10 cellular contexts compared by ENCODE assay signal in genomic region chr2:12884713-12885282, GRCh38.
DNase-seq lines count a peak whose midpoint lies in the region; ATAC-seq and TF ChIP-seq lines count a peak whose summit lies in the region.
"Had no signal": no experiment of that assay in that cellular context is flagged by ENCODE, and none has a peak within 500 bp of the region (broad histone marks: within the 10 kb centered on the region; RNA-seq: fewer than 3 reads in every experiment).

No MANE protein-coding gene starts in this region.

- no peaks in the 10 kb centered on the region for H3K9me3 ChIP-seq in RWPE2 (ENCODE audit: severe bottlenecking)

- DNase-seq in Caki2 (ENCODE audit: low read depth): peak; percentile 21
- DNase-seq in RWPE2 (ENCODE audit: low spot score): no peak
- DNase-seq in foreskin fibroblast: peak; percentile 86 to 87
- DNase-seq in osteocyte (ENCODE audit: extremely low spot score, unreplicated experiment): no peak
- no peak for DNase-seq in activated CD4-positive, CD25-positive, alpha-beta regulatory T cell treated with anti-CD3 and anti-CD28 coated beads, Interleukin-2, amount 50 U/mL, for 72 hours
- no peak for DNase-seq in NCI-H82 (lab: John Stamatoyannopoulos, UW)
- DNase-seq: NCI-H187 had no signal

- peaks cover 26% of the 10 kb centered on the region for H3K4me1 Mint-ChIP-seq in osteocyte (ENCODE audit: unreplicated experiment)

- ATAC-seq in RWPE2 (ENCODE audit: low read depth) (peak; percentile 61), HG03432 (IDR thresholded peaks at IDR 0.05; ENCODE audit: unreplicated experiment) (no peak), HG02798 (IDR thresholded peaks at IDR 0.05; ENCODE audit: poor library complexity, unreplicated experiment) (no peak)

- H3K27me3 Mint-ChIP-seq in osteocyte (ENCODE audit: unreplicated experiment): no peaks in the 10 kb centered on the region

- no peaks in the 10 kb centered on the region for H3K27me3 ChIP-seq in RWPE2 (ENCODE audit: insufficient read depth, poor library complexity, severe bottlenecking)

- H3K36me3 Mint-ChIP-seq in osteocyte (ENCODE audit: unreplicated experiment): no peaks in the 10 kb centered on the region

- peak overlapping the region; percentile 34 for H3K27ac Mint-ChIP-seq in osteocyte (ENCODE audit: unreplicated experiment)

- no peak for TF ChIP-seq CTCF in RWPE2 (IDR thresholded peaks at IDR 0.05; ENCODE audit: poor library complexity, severe bottlenecking)
- no peak for TF ChIP-seq CTCF in foreskin fibroblast (IDR thresholded peaks at IDR 0.05; ENCODE audit: low read depth, low read length)
- TF ChIP-seq CTCF in osteocyte (IDR thresholded peaks at IDR 0.05): no peak

- no peaks in the 10 kb centered on the region for H3K36me3 ChIP-seq in RWPE2 (ENCODE audit: low read depth)

- H3K4me3 ChIP-seq in RWPE2 (ENCODE audit: severe bottlenecking) (no peak overlapping the region), foreskin fibroblast (ENCODE audit: low read depth in 1 of 2, low read length in 2 of 2) (no peak overlapping the region)

- in situ Hi-C loops in Caki2 (cut with HindIII; ENCODE audit: low pct_unique_long_range_greater_than_20kb, low sequenced_read_pairs): no loop called here

- no peak overlapping the region for H3K27ac ChIP-seq in RWPE2 (ENCODE audit: poor library complexity, severe bottlenecking)

- H3K4me3 Mint-ChIP-seq in osteocyte (ENCODE audit: unreplicated experiment): no peak overlapping the region
- H3K4me3 Mint-ChIP-seq: nephron had no signal

- peaks cover 6% of the 10 kb centered on the region for H3K4me1 ChIP-seq in RWPE2 (ENCODE audit: insufficient read depth, poor library complexity, severe bottlenecking)

- H3K9me3 Mint-ChIP-seq in osteocyte (ENCODE audit: unreplicated experiment): no peaks in the 10 kb centered on the region
- H3K9me3 Mint-ChIP-seq: nephron had no signal

Comparison
In these comparisons a context has a peak if more than half of its experiments do, and no peak if none do; other contexts are left out.
1. DNase-seq: peak in Caki2 (single experiment) and foreskin fibroblast (2 of 2); none in RWPE2 (single experiment), osteocyte (single experiment), activated CD4-positive, CD25-positive, alpha-beta regulatory T cell treated with anti-CD3 and anti-CD28 coated beads, Interleukin-2, amount 50 U/mL, for 72 hours (single experiment) and NCI-H82 (single experiment).